ENCODE assay signal across 1 cellular context in the genomic region with DNA sequence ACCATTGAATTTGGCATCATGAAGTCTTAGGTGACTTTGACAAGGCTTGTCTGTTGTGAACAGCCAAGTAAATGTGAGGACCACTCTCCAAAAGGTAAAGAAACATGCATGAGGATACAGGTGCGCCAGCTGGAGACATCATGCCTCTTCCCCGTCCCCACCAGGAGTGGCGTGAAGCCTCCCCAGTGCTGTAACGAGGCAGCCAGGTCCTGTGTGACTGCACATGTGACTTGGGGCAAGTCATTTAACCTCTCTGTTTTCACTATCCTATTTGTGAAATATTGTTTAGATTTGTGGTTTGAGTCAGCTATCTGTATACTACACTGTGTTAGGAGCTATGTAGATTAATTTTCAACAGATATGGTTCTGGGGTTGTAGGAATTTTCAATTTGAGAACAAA.
TF ChIP-seq lines count a peak whose summit lies in the region.

No MANE protein-coding gene starts in this region.

TF ChIP-seq in GM12878, 131 proteins besides CTCF, POLR2A, EP300 and RAD21 (continued from another document):
- TF ChIP-seq, protein P1, sequence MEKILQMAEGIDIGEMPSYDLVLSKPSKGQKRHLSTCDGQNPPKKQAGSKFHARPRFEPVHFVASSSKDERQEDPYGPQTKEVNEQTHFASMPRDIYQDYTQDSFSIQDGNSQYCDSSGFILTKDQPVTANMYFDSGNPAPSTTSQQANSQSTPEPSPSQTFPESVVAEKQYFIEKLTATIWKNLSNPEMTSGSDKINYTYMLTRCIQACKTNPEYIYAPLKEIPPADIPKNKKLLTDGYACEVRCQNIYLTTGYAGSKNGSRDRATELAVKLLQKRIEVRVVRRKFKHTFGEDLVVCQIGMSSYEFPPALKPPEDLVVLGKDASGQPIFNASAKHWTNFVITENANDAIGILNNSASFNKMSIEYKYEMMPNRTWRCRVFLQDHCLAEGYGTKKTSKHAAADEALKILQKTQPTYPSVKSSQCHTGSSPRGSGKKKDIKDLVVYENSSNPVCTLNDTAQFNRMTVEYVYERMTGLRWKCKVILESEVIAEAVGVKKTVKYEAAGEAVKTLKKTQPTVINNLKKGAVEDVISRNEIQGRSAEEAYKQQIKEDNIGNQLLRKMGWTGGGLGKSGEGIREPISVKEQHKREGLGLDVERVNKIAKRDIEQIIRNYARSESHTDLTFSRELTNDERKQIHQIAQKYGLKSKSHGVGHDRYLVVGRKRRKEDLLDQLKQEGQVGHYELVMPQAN (conservative IDR thresholded peaks at IDR 0.05), result no peak
- TF ChIP-seq YBX1 (IDR thresholded peaks at IDR 0.05) (no peak), ETV6 (conservative IDR thresholded peaks at IDR 0.05 in 1 of 2, IDR thresholded peaks at IDR 0.05 in 1 of 2; ENCODE audit: borderline replicate concordance in 1 of 2, low read depth in 1 of 2) (no peak), TAF1 (IDR thresholded peaks at IDR 0.05; ENCODE audit: borderline replicate concordance, low read depth, low read length) (no peak), NFXL1 (IDR thresholded peaks at IDR 0.05; ENCODE audit: borderline replicate concordance) (no peak), IKZF1 (conservative IDR thresholded peaks at IDR 0.05) (no peak), ZNF687 (IDR thresholded peaks at IDR 0.05) (no peak)
- TF ChIP-seq, protein P2, sequence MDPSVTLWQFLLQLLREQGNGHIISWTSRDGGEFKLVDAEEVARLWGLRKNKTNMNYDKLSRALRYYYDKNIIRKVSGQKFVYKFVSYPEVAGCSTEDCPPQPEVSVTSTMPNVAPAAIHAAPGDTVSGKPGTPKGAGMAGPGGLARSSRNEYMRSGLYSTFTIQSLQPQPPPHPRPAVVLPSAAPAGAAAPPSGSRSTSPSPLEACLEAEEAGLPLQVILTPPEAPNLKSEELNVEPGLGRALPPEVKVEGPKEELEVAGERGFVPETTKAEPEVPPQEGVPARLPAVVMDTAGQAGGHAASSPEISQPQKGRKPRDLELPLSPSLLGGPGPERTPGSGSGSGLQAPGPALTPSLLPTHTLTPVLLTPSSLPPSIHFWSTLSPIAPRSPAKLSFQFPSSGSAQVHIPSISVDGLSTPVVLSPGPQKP (IDR thresholded peaks at IDR 0.05; ENCODE audit: low read depth, low read length), result no peak
